Comparison of ENCODE assay signal across 8 cellular contexts in genomic region chr1:162560303-162561036, GRCh38. TPM values are rescaled to one million over a fixed set of nuclear protein-coding genes. Genes with fewer than 3 reads are reported as not detected.
A peak's percentile ranks its signal among the peaks of the same experiment; 100 is the strongest.
DNase-seq lines count a peak whose midpoint lies in the region; ATAC-seq, FAIRE-seq and TF ChIP-seq lines count a peak whose summit lies in the region.

No MANE protein-coding gene starts in this region.

- peak overlapping the region; percentile 98 for H2AFZ ChIP-seq in KMS-11 (ENCODE audit: low read depth)

- H3K4me3 Mint-ChIP-seq in central memory CD8-positive, alpha-beta T cell: peak overlapping the region; percentile 90
- H3K4me3 Mint-ChIP-seq in memory B cell: peak overlapping the region; percentile 95

- peaks cover 40% of the 10 kb centered on the region for H3K79me2 ChIP-seq in KMS-11 (ENCODE audit: insufficient read depth, low read depth)

- H3K27me3 Mint-ChIP-seq in central memory CD8-positive, alpha-beta T cell: no peaks in the 10 kb centered on the region
- H3K27me3 Mint-ChIP-seq in memory B cell: no peaks in the 10 kb centered on the region

- H3K36me3 ChIP-seq in BE2C: no peaks in the 10 kb centered on the region
- H3K36me3 ChIP-seq in KMS-11 (ENCODE audit: insufficient read depth): no peaks in the 10 kb centered on the region; the same call in none of the 2 replicates
- no peaks in the 10 kb centered on the region for H3K36me3 ChIP-seq in aorta (ENCODE audit: control insufficient read depth in 1 of 2, insufficient read depth in 2 of 2, low read length in 1 of 2)

- H3K9me3 ChIP-seq in BE2C (no peaks in the 10 kb centered on the region), aorta (ENCODE audit: control insufficient read depth, low read length) (no peaks in the 10 kb centered on the region)

- peak overlapping the region; percentile 77 for H3K9ac ChIP-seq in KMS-11

- no peak for FAIRE-seq in GM19239 (lab: Jason Lieb, UNC)

- DNase-seq in BE2C (no peak), memory B cell (ENCODE audit: low spot score in 2 of 2) (no peak), aorta (no peak), activated gamma-delta T cell treated with Interleukin-2 at 50 U/mL for 16 hours (no peak), GM20000 (ENCODE audit: low spot score) (no peak), GM19239 (ENCODE audit: insufficient read length, low spot score) (no peak)
- no peak for DNase-seq in central memory CD8-positive, alpha-beta T cell (ENCODE audit: low spot score in 2 of 2)

- no peaks in the 10 kb centered on the region for H3K4me1 ChIP-seq in BE2C
- H3K4me1 ChIP-seq in KMS-11 (ENCODE audit: low read depth, poor library complexity, severe bottlenecking): peaks cover 42% of the 10 kb centered on the region
- peaks cover 2 to 9% of the 10 kb centered on the region in 2 donors for H3K4me1 ChIP-seq in aorta (ENCODE audit: control insufficient read depth in 1 of 2, insufficient read depth in 2 of 2, low read length in 2 of 2)

- H3K27ac Mint-ChIP-seq in central memory CD8-positive, alpha-beta T cell (ENCODE audit: low read depth): peak overlapping the region; percentile 96
- peak overlapping the region; percentile 96 for H3K27ac Mint-ChIP-seq in memory B cell

- peak overlapping the region; percentile 85 for H3K4me3 ChIP-seq in BE2C (ENCODE audit: low read depth, low read length)
- peak overlapping the region; percentile 94 for H3K4me3 ChIP-seq in KMS-11 (IDR thresholded peaks at IDR 0.05; ENCODE audit: insufficient read depth, low read depth, low read length)
- peak overlapping the region in 1 of 2 donors; percentile 56 for H3K4me3 ChIP-seq in aorta (ENCODE audit: low read length in 2 of 2)

- peaks cover 27% of the 10 kb centered on the region for H4K20me1 ChIP-seq in KMS-11 (ENCODE audit: insufficient read depth)

- peaks cover 18% of the 10 kb centered on the region for H3K36me3 Mint-ChIP-seq in central memory CD8-positive, alpha-beta T cell (ENCODE audit: insufficient read depth)
- no peaks in the 10 kb centered on the region for H3K36me3 Mint-ChIP-seq in memory B cell

- intact Hi-C loops in aorta (cut with DNase I): loop anchor here in 1 of 2 donors (1.0 to 5.0 kb wide), 2 partner anchors 19 to 63 kb away; partner anchors contain the start of gene UHMK1

- H3K4me1 Mint-ChIP-seq in central memory CD8-positive, alpha-beta T cell: peaks cover 40% of the 10 kb centered on the region
- H3K4me1 Mint-ChIP-seq in memory B cell: peaks cover 16% of the 10 kb centered on the region

- H3K27me3 ChIP-seq in BE2C (no peaks in the 10 kb centered on the region), KMS-11 (ENCODE audit: insufficient read depth, low read depth) (no peaks in the 10 kb centered on the region), aorta (ENCODE audit: control insufficient read depth in 1 of 2, insufficient read depth in 2 of 2, low read length in 1 of 2) (no peaks in the 10 kb centered on the region)

- no peak for ATAC-seq in central memory CD8-positive, alpha-beta T cell (replicated peaks; ENCODE audit: extremely low read depth, poor library complexity, severe bottlenecking)
- ATAC-seq in memory B cell (ENCODE audit: low read depth) (no peak), aorta (ENCODE audit: low FRiP score) (no peak)

- TF ChIP-seq CTCF in BE2C (IDR thresholded peaks at IDR 0.05; ENCODE audit: low read depth, low read length) (no peak), KMS-11 (conservative IDR thresholded peaks at IDR 0.05; ENCODE audit: low read depth, low read length) (no peak), GM20000 (IDR thresholded peaks at IDR 0.05; ENCODE audit: extremely low read depth, missing control alignments) (no peak)

- H3K9me3 Mint-ChIP-seq in central memory CD8-positive, alpha-beta T cell: no peaks in the 10 kb centered on the region
- H3K9me3 Mint-ChIP-seq in memory B cell: no peaks in the 10 kb centered on the region

- WGBS in aorta, 2 donors: 44% methylated on average over 9 of the region's 9 CpGs

- H3K4me2 ChIP-seq in KMS-11: peak overlapping the region; percentile 82

- H3K27ac ChIP-seq in KMS-11 (peak overlapping the region; percentile 59), aorta (ENCODE audit: low read depth in 1 of 2, low read length in 2 of 2) (peak overlapping the region; percentile 62 to 95)

RNA-seq across cellular contexts. Expression of gene UAP1, which starts 1.1 kb away (rescaled TPM):
- polyA plus RNA-seq in BE2C (2012; ENCODE audit: insufficient read depth, insufficient read length, low read depth): 10.7 TPM
- 100 to 1,000 TPM; 101 to 138 TPM for total RNA-seq in aorta
- 10 to 100 TPM; 32.2 to 45.2 TPM for polyA plus RNA-seq in aorta
